In genomic region chr19:16822648-16823047, GRCh38 we compare ENCODE assay signal across 2 cellular contexts.
TF ChIP-seq lines count a peak whose summit lies in the region.

No MANE protein-coding gene starts in this region.

TF ChIP-seq in IMR-90, 13 proteins besides CTCF, POLR2A, EP300 and RAD21:
- TF ChIP-seq CHD1 (IDR thresholded peaks at IDR 0.05; ENCODE audit: low read depth, low read length) (no peak), SMC3 (IDR thresholded peaks at IDR 0.05; ENCODE audit: low read depth, low read length) (no peak)

TF ChIP-seq in H1, 55 proteins besides CTCF, POLR2A, EP300 and RAD21:
- TF ChIP-seq TCF12 (IDR thresholded peaks at IDR 0.05; ENCODE audit: low read depth, low read length) (no peak), CREB1 (IDR thresholded peaks at IDR 0.05) (no peak), CBX5 (IDR thresholded peaks at IDR 0.05; ENCODE audit: low read depth, low read length) (no peak), EZH2 (IDR thresholded peaks at IDR 0.05; ENCODE audit: low read depth, low read length, severe bottlenecking) (no peak), SIRT6 (IDR thresholded peaks at IDR 0.05; ENCODE audit: low read length) (no peak), TAF1 (IDR thresholded peaks at IDR 0.05; ENCODE audit: low read depth, low read length) (no peak), RBBP5 (IDR thresholded peaks at IDR 0.05; ENCODE audit: borderline replicate concordance, low read depth, low read length) (no peak)
